In genomic region chr4:1659104-1659725, GRCh38 we compare ENCODE assay signal across 30 cellular contexts. TPM values are rescaled to one million over a fixed set of nuclear protein-coding genes. Genes with fewer than 3 reads are reported as not detected.
"Had no signal": no experiment of that assay in that cellular context is flagged by ENCODE, and none has a peak within 500 bp of the region (broad histone marks: within the 10 kb centered on the region; RNA-seq: fewer than 3 reads in every experiment).

No MANE protein-coding gene starts in this region.

- DNase-seq: activated CD4-positive, alpha-beta memory T cell treated with anti-CD3 and anti-CD28 coated beads for 36 hours; activated CD4-positive, alpha-beta T cell treated with anti-CD3 and anti-CD28 coated beads for 36 hours; activated CD4-positive, alpha-beta T cell treated with anti-CD3 and anti-CD28 coated beads, Interleukin-2, amount 10 ng/mL, durations not matched to agents 24 days and 14 days; activated CD4-positive, CD25-positive, alpha-beta regulatory T cell; activated CD4-positive, CD25-positive, alpha-beta regulatory T cell treated with anti-CD3 and anti-CD28 coated beads, Interleukin-2, amount 50 U/mL, for 72 hours; activated CD8-positive, alpha-beta memory T cell treated with anti-CD3 and anti-CD28 coated beads, Interleukin-2, amount 10 ng/mL, durations not matched to agents 7 days and 5 days; activated CD8-positive, alpha-beta memory T cell treated with anti-CD3 and anti-CD28 coated beads, Interleukin-2, amount 50 U/mL, for 4 hours; activated CD8-positive, alpha-beta T cell treated with anti-CD3 and anti-CD28 coated beads, Interleukin-2, amount 10 ng/mL, durations not matched to agents 7 days and 5 days; activated effector memory CD4-positive, alpha-beta T cell treated with anti-CD3 and anti-CD28 coated beads, Interleukin-2, amount 50 U/mL, for 16 hours; activated naive CD4-positive, alpha-beta T cell treated with anti-CD3 and anti-CD28 coated beads for 36 hours; activated naive CD8-positive, alpha-beta T cell treated with anti-CD3 and anti-CD28 coated beads for 36 hours; activated naive CD8-positive, alpha-beta T cell treated with anti-CD3 and anti-CD28 coated beads, Interleukin-2, amount 50 U/mL, for 24 hours; activated T-cell treated with anti-CD3 and anti-CD28 coated beads, Interleukin-2, amount 50 U/mL, for 1 hour; activated T-cell treated with anti-CD3 and anti-CD28 coated beads, Interleukin-2, amount 50 U/mL, for 48 hours; dorsolateral prefrontal cortex; effector memory CD8-positive, alpha-beta T cell; esophagus squamous epithelium; foreskin melanocyte; heart right ventricle; T-helper 2 cell had no signal

- H3K9me3 ChIP-seq: ascending aorta, esophagus squamous epithelium, gastroesophageal sphincter, heart right ventricle had no signal

- H3K27me3 Mint-ChIP-seq: activated CD4-positive, alpha-beta memory T cell treated with anti-CD3 and anti-CD28 coated beads for 36 hours; activated CD4-positive, alpha-beta T cell treated with anti-CD3 and anti-CD28 coated beads for 36 hours; activated CD4-positive, alpha-beta T cell treated with anti-CD3 and anti-CD28 coated beads, Interleukin-2, amount 10 ng/mL, durations not matched to agents 24 days and 14 days; activated CD8-positive, alpha-beta memory T cell treated with anti-CD3 and anti-CD28 coated beads, Interleukin-2, amount 10 ng/mL, durations not matched to agents 7 days and 5 days; activated naive CD4-positive, alpha-beta T cell treated with anti-CD3 and anti-CD28 coated beads, Interleukin-2, amount 50 U/mL, for 24 hours; activated naive CD8-positive, alpha-beta T cell treated with anti-CD3 and anti-CD28 coated beads for 36 hours; activated naive CD8-positive, alpha-beta T cell treated with anti-CD3 and anti-CD28 coated beads, Interleukin-2, amount 50 U/mL, for 24 hours; brain; central memory CD8-positive, alpha-beta T cell; dendritic cell treated with granulocyte-macrophage colony-stimulating factor and Interleukin-4, amounts not matched to agents 40 ng/mL and 50 ng/mL, for 4 days; effector memory CD8-positive, alpha-beta T cell had no signal

- H3K4me1 Mint-ChIP-seq: activated CD4-positive, alpha-beta T cell treated with anti-CD3 and anti-CD28 coated beads for 36 hours; activated CD4-positive, alpha-beta T cell treated with anti-CD3 and anti-CD28 coated beads, Interleukin-2, amount 10 ng/mL, durations not matched to agents 24 days and 14 days; activated CD8-positive, alpha-beta memory T cell treated with anti-CD3 and anti-CD28 coated beads, Interleukin-2, amount 10 ng/mL, durations not matched to agents 7 days and 5 days; activated naive CD4-positive, alpha-beta T cell treated with anti-CD3 and anti-CD28 coated beads, Interleukin-2, amount 50 U/mL, for 24 hours; activated naive CD8-positive, alpha-beta T cell treated with anti-CD3 and anti-CD28 coated beads for 36 hours; activated naive CD8-positive, alpha-beta T cell treated with anti-CD3 and anti-CD28 coated beads, Interleukin-2, amount 50 U/mL, for 24 hours; brain; central memory CD8-positive, alpha-beta T cell had no signal

- H3K27ac Mint-ChIP-seq: activated CD4-positive, alpha-beta memory T cell treated with anti-CD3 and anti-CD28 coated beads for 36 hours; activated CD4-positive, alpha-beta T cell treated with anti-CD3 and anti-CD28 coated beads for 36 hours; activated CD4-positive, alpha-beta T cell treated with anti-CD3 and anti-CD28 coated beads, Interleukin-2, amount 10 ng/mL, durations not matched to agents 24 days and 14 days; activated CD8-positive, alpha-beta memory T cell treated with anti-CD3 and anti-CD28 coated beads, Interleukin-2, amount 10 ng/mL, durations not matched to agents 7 days and 5 days; activated CD8-positive, alpha-beta T cell treated with anti-CD3 and anti-CD28 coated beads, Interleukin-2, amount 10 ng/mL, durations not matched to agents 7 days and 5 days; activated naive CD4-positive, alpha-beta T cell treated with anti-CD3 and anti-CD28 coated beads for 36 hours; activated naive CD4-positive, alpha-beta T cell treated with anti-CD3 and anti-CD28 coated beads, Interleukin-2, amount 50 U/mL, for 24 hours; activated naive CD8-positive, alpha-beta T cell treated with anti-CD3 and anti-CD28 coated beads for 36 hours; activated naive CD8-positive, alpha-beta T cell treated with anti-CD3 and anti-CD28 coated beads, Interleukin-2, amount 50 U/mL, for 24 hours; activated T-helper 1 cell treated with anti-CD3 and anti-CD28 coated beads, Interleukin-12 subunit alpha, Interleukin-12 subunit beta, Interleukin-2, Interleukin-4 antibody, amounts not matched to agents 30 ng/mL and 10 ng/mL and 1 ng/mL, durations not matched to agents 14 hours and 24 hours and 36 hours; activated T-helper 2 cell treated with anti-CD3 and anti-CD28 coated beads, Interferon-gamma antibody, Interleukin-2, Interleukin-4, amounts not matched to agents 10 μg/mL and 5 μg/mL and 100 μg/mL, durations not matched to agents 14 hours and 24 hours and 36 hours; brain; dendritic cell treated with granulocyte-macrophage colony-stimulating factor and Interleukin-4, amounts not matched to agents 40 ng/mL and 50 ng/mL, for 4 days; effector memory CD8-positive, alpha-beta T cell had no signal

- H3K4me3 Mint-ChIP-seq: activated CD4-positive, alpha-beta memory T cell treated with anti-CD3 and anti-CD28 coated beads for 36 hours; activated CD4-positive, alpha-beta T cell treated with anti-CD3 and anti-CD28 coated beads for 36 hours; activated CD4-positive, alpha-beta T cell treated with anti-CD3 and anti-CD28 coated beads, Interleukin-2, amount 10 ng/mL, durations not matched to agents 24 days and 14 days; activated CD8-positive, alpha-beta memory T cell treated with anti-CD3 and anti-CD28 coated beads, Interleukin-2, amount 10 ng/mL, durations not matched to agents 7 days and 5 days; activated CD8-positive, alpha-beta T cell treated with anti-CD3 and anti-CD28 coated beads, Interleukin-2, amount 10 ng/mL, durations not matched to agents 7 days and 5 days; activated naive CD4-positive, alpha-beta T cell treated with anti-CD3 and anti-CD28 coated beads for 36 hours; activated naive CD4-positive, alpha-beta T cell treated with anti-CD3 and anti-CD28 coated beads, Interleukin-2, amount 50 U/mL, for 24 hours; activated naive CD8-positive, alpha-beta T cell treated with anti-CD3 and anti-CD28 coated beads for 36 hours; activated naive CD8-positive, alpha-beta T cell treated with anti-CD3 and anti-CD28 coated beads, Interleukin-2, amount 50 U/mL, for 24 hours; activated T-helper 1 cell treated with anti-CD3 and anti-CD28 coated beads, Interleukin-12 subunit alpha, Interleukin-12 subunit beta, Interleukin-2, Interleukin-4 antibody, amounts not matched to agents 30 ng/mL and 10 ng/mL and 1 ng/mL, durations not matched to agents 14 hours and 24 hours and 36 hours; brain; central memory CD8-positive, alpha-beta T cell; dendritic cell treated with granulocyte-macrophage colony-stimulating factor and Interleukin-4, amounts not matched to agents 40 ng/mL and 50 ng/mL, for 4 days; effector memory CD8-positive, alpha-beta T cell had no signal

- H3K36me3 Mint-ChIP-seq: activated CD4-positive, alpha-beta memory T cell treated with anti-CD3 and anti-CD28 coated beads for 36 hours; activated CD8-positive, alpha-beta memory T cell treated with anti-CD3 and anti-CD28 coated beads, Interleukin-2, amount 10 ng/mL, durations not matched to agents 7 days and 5 days; activated naive CD4-positive, alpha-beta T cell treated with anti-CD3 and anti-CD28 coated beads, Interleukin-2, amount 50 U/mL, for 24 hours; activated naive CD8-positive, alpha-beta T cell treated with anti-CD3 and anti-CD28 coated beads for 36 hours; brain had no signal

- H3K27ac ChIP-seq: ascending aorta, coronary artery, dorsolateral prefrontal cortex, epithelial cell of prostate, esophagus squamous epithelium, gastroesophageal sphincter, heart right ventricle had no signal

- H3K36me3 ChIP-seq: ascending aorta, heart right ventricle had no signal

- H3K4me3 ChIP-seq: ascending aorta, coronary artery, dorsolateral prefrontal cortex, esophagus squamous epithelium, gastroesophageal sphincter, heart right ventricle had no signal

- H3K9me3 Mint-ChIP-seq: activated CD4-positive, alpha-beta memory T cell treated with anti-CD3 and anti-CD28 coated beads for 36 hours; activated CD4-positive, alpha-beta T cell treated with anti-CD3 and anti-CD28 coated beads, Interleukin-2, amount 10 ng/mL, durations not matched to agents 24 days and 14 days; activated naive CD4-positive, alpha-beta T cell treated with anti-CD3 and anti-CD28 coated beads for 36 hours; activated naive CD4-positive, alpha-beta T cell treated with anti-CD3 and anti-CD28 coated beads, Interleukin-2, amount 50 U/mL, for 24 hours; activated naive CD8-positive, alpha-beta T cell treated with anti-CD3 and anti-CD28 coated beads for 36 hours; activated naive CD8-positive, alpha-beta T cell treated with anti-CD3 and anti-CD28 coated beads, Interleukin-2, amount 50 U/mL, for 24 hours; activated T-helper 1 cell treated with anti-CD3 and anti-CD28 coated beads, Interleukin-12 subunit alpha, Interleukin-12 subunit beta, Interleukin-2, Interleukin-4 antibody, amounts not matched to agents 30 ng/mL and 10 ng/mL and 1 ng/mL, durations not matched to agents 14 hours and 24 hours and 36 hours; activated T-helper 2 cell treated with anti-CD3 and anti-CD28 coated beads, Interferon-gamma antibody, Interleukin-2, Interleukin-4, amounts not matched to agents 10 μg/mL and 5 μg/mL and 100 μg/mL, durations not matched to agents 14 hours and 24 hours and 36 hours; brain; central memory CD8-positive, alpha-beta T cell; dendritic cell treated with granulocyte-macrophage colony-stimulating factor and Interleukin-4, amounts not matched to agents 40 ng/mL and 50 ng/mL, for 4 days; effector memory CD8-positive, alpha-beta T cell had no signal

- H3K4me1 ChIP-seq: ascending aorta, esophagus squamous epithelium, gastroesophageal sphincter, heart right ventricle had no signal

- H3K27me3 ChIP-seq: ascending aorta, dorsolateral prefrontal cortex, esophagus squamous epithelium, gastroesophageal sphincter, heart right ventricle had no signal

RNA-seq across cellular contexts. Expression of gene FAM53A, which starts 24.9 kb away (rescaled TPM):
- total RNA-seq: ascending aorta had no signal
